Comparison of ENCODE assay signal across 1 cellular context in the genomic region with DNA sequence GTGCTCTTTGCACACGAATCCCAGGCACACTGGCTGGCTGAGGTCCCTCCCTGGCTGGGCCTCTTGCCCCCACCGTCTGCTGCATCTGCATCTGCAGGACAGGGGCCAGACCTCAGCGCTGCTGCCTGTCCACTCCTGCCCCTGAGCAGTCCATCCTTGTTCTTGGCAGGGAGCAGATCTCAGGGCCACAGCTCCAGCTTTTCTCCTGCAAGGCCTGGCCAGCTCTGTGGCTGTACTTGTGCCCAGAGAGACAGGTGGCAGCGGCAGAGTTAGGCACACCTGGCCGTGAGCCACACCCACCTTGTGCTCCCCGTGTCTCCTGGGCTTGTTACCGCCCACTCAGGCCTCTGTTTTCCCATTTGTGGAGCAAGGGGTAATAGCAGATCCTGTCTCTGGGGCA.
TF ChIP-seq lines count a peak whose summit lies in the region.

No MANE protein-coding gene starts in this region.

TF ChIP-seq in liver, 16 proteins besides CTCF, POLR2A, EP300 and RAD21 (continued from another document):
- TF ChIP-seq FOXA1 (IDR thresholded peaks at IDR 0.05) = no peak
